Comparison of ENCODE assay signal across 8 cellular contexts in the genomic region with DNA sequence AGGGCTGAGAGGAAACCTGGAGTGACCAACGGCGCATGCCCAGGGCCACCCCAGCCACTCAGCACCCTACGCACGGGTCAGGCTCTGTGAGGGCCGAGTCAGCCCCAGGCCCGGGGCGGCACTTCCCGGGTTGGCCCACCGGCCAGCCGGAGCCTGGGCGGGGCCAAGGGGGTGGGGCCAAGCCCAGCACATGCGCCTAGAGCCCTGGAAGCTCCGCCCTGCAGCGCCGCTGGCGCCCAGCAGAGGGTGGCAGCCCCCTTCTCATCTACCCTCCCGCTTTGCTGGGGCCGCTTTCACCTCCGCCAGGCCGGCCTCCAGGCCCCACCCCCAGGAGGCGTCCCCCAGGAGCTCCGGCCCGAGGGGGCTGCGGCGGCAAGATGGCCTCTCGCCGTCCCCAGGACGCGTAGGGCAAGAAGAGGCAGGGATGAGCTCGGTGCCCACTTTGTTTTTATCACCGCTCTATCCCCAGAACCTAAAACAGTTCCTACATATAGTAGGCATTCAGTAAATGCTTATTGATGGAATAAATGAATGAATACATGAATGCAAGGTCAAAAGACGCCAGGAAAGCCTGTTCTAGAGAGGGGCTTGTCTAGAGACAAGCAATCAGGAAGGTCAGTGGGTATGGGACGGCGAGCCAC. TPM values are rescaled to one million over a fixed set of nuclear protein-coding genes. Genes with fewer than 3 reads are reported as not detected.
DNase-seq lines count a peak whose midpoint lies in the region; ATAC-seq and TF ChIP-seq lines count a peak whose summit lies in the region.

No MANE protein-coding gene starts in this region.

- DNase-seq in RPMI7951 (ENCODE audit: low read depth) (peak; percentile 86), fibroblast of peridontal ligament (ENCODE audit: extremely low read depth) (peak; percentile 89)
- DNase-seq in natural killer cell treated with Interleukin-12 subunit alpha and Interleukin-12 subunit beta and Interleukin-15 and Interleukin-18, amount 100 ng/mL, for 72 hours (ENCODE audit: low spot score), result peak; percentile 97
- peak; percentile 86 for DNase-seq in stimulated activated naive CD4-positive, alpha-beta T cell treated with Interleukin-2 at 50 U/mL for 16 hours (lab: John Stamatoyannopoulos, UW)

- H3K27me3 Mint-ChIP-seq in activated T-helper 17 cell treated with anti-CD3 and anti-CD28 coated beads, Interleukin-2, amount 50 U/mL, for 72 hours, result no peaks in the 10 kb centered on the region
- H3K27me3 Mint-ChIP-seq in natural killer cell treated with Interleukin-12 subunit alpha and Interleukin-12 subunit beta and Interleukin-15 and Interleukin-18, amount 100 ng/mL, for 72 hours, result no peaks in the 10 kb centered on the region

- no peaks in the 10 kb centered on the region for H3K36me3 Mint-ChIP-seq in activated T-helper 17 cell treated with anti-CD3 and anti-CD28 coated beads, Interleukin-2, amount 50 U/mL, for 72 hours (ENCODE audit: low read depth)
- H3K36me3 Mint-ChIP-seq in natural killer cell treated with Interleukin-12 subunit alpha and Interleukin-12 subunit beta and Interleukin-15 and Interleukin-18, amount 100 ng/mL, for 72 hours, result no peaks in the 10 kb centered on the region

- H4K20me1 ChIP-seq in DOHH2 (ENCODE audit: control insufficient read depth, insufficient read depth, low read depth, low read length), result no peaks in the 10 kb centered on the region

- H3K27me3 ChIP-seq in DOHH2 (ENCODE audit: control insufficient read depth, low read length), result no peaks in the 10 kb centered on the region

- H3K9me3 ChIP-seq in DOHH2 (ENCODE audit: control insufficient read depth, insufficient read depth, low read length) (no peaks in the 10 kb centered on the region), KOPT-K1 (ENCODE audit: insufficient read depth, low read length, poor library complexity, severe bottlenecking) (no peaks in the 10 kb centered on the region)

- H3K36me3 ChIP-seq in DOHH2 (ENCODE audit: control insufficient read depth, low read length) (no peaks in the 10 kb centered on the region), KOPT-K1 (ENCODE audit: insufficient read depth, low read length) (no peaks in the 10 kb centered on the region)

- H3K4me3 Mint-ChIP-seq in activated T-helper 17 cell treated with anti-CD3 and anti-CD28 coated beads, Interleukin-2, amount 50 U/mL, for 72 hours, result peak overlapping the region; percentile 73
- peak overlapping the region; percentile 86 for H3K4me3 Mint-ChIP-seq in natural killer cell treated with Interleukin-12 subunit alpha and Interleukin-12 subunit beta and Interleukin-15 and Interleukin-18, amount 100 ng/mL, for 72 hours

- H3K9me2 ChIP-seq in DOHH2 (replicated peaks; ENCODE audit: control insufficient read depth, low read length), result no peaks in the 10 kb centered on the region

- H3K4me2 ChIP-seq in DOHH2 (ENCODE audit: low read length), result peak overlapping the region; percentile 85

- H3K4me1 ChIP-seq in DOHH2 (ENCODE audit: control insufficient read depth, low read length), result peaks cover 39% of the 10 kb centered on the region

- peak overlapping the region; percentile 51 for H3K27ac Mint-ChIP-seq in activated T-helper 17 cell treated with anti-CD3 and anti-CD28 coated beads, Interleukin-2, amount 50 U/mL, for 72 hours
- peak overlapping the region; percentile 79 to 93 for H3K27ac Mint-ChIP-seq in natural killer cell treated with Interleukin-12 subunit alpha and Interleukin-12 subunit beta and Interleukin-15 and Interleukin-18, amount 100 ng/mL, for 72 hours

- peak; percentile 73 for ATAC-seq in GM21737 (IDR thresholded peaks at IDR 0.05; ENCODE audit: unreplicated experiment)
- ATAC-seq in activated T-helper 17 cell treated with anti-CD3 and anti-CD28 coated beads, Interleukin-2, amount 50 U/mL, for 72 hours (replicated peaks), result peak; percentile 88
- peak; percentile 98 for ATAC-seq in natural killer cell treated with Interleukin-12 subunit alpha and Interleukin-12 subunit beta and Interleukin-15 and Interleukin-18, amount 100 ng/mL, for 72 hours

- no peaks in the 10 kb centered on the region; the same call in 1 of the 2 replicates for H3F3A ChIP-seq in DOHH2 (ENCODE audit: control insufficient read depth, insufficient read depth)

- peak overlapping the region; percentile 28; the same call in 1 of the 2 replicates for H3K27ac ChIP-seq in DOHH2 (ENCODE audit: low read depth, low read length)
- peak overlapping the region; percentile 69 for H3K27ac ChIP-seq in KOPT-K1 (ENCODE audit: low read depth, low read length, poor library complexity, severe bottlenecking)

- H3K4me1 Mint-ChIP-seq in activated T-helper 17 cell treated with anti-CD3 and anti-CD28 coated beads, Interleukin-2, amount 50 U/mL, for 72 hours, result peaks cover 31% of the 10 kb centered on the region
- peaks cover 52 to 58% of the 10 kb centered on the region in 2 donors for H3K4me1 Mint-ChIP-seq in natural killer cell treated with Interleukin-12 subunit alpha and Interleukin-12 subunit beta and Interleukin-15 and Interleukin-18, amount 100 ng/mL, for 72 hours (ENCODE audit: low read depth in 2 of 2)

- H3K4me3 ChIP-seq in DOHH2 (ENCODE audit: low read length), result peak overlapping the region; percentile 77

- H3K79me2 ChIP-seq in DOHH2 (ENCODE audit: control insufficient read depth, low read length), result no peaks in the 10 kb centered on the region

- no peaks in the 10 kb centered on the region for H3K9me3 Mint-ChIP-seq in activated T-helper 17 cell treated with anti-CD3 and anti-CD28 coated beads, Interleukin-2, amount 50 U/mL, for 72 hours
- H3K9me3 Mint-ChIP-seq in natural killer cell treated with Interleukin-12 subunit alpha and Interleukin-12 subunit beta and Interleukin-15 and Interleukin-18, amount 100 ng/mL, for 72 hours, result no peaks in the 10 kb centered on the region

- peak; percentile 82 for TF ChIP-seq CTCF in DOHH2 (IDR thresholded peaks at IDR 0.05; ENCODE audit: low read depth, low read length, poor library complexity, severe bottlenecking)

RNA-seq across cellular contexts. Expression of a gene that starts 31.3 kb away (rescaled TPM):
- 21.4 and 33.7 TPM in 2 replicates for total RNA-seq in RPMI7951 (2014; rRNA removed; shearing (Covaris generic))
- 10 to 100 TPM; 90.6 to 95.9 TPM for total RNA-seq in activated T-helper 17 cell treated with anti-CD3 and anti-CD28 coated beads, Interleukin-2, amount 50 U/mL, for 72 hours
- total RNA-seq in natural killer cell treated with Interleukin-12 subunit alpha and Interleukin-12 subunit beta and Interleukin-15 and Interleukin-18, amount 100 ng/mL, for 72 hours, result 10 to 100 TPM; 56.7 to 60.9 TPM

Comparison
In these comparisons a context has a peak if more than half of its experiments do, and no peak if none do; other contexts are left out.
1. Peak in every context shown above with its lines: DNase-seq, ATAC-seq, H3K4me3 ChIP-seq and H3K27ac ChIP-seq.